ENCODE assay signal across 9 cellular contexts in genomic region chr5:119366537-119366874, GRCh38. TPM values are rescaled to one million over a fixed set of nuclear protein-coding genes. Genes with fewer than 3 reads are reported as not detected.
A peak's percentile ranks its signal among the peaks of the same experiment; 100 is the strongest.
DNase-seq lines count a peak whose midpoint lies in the region; ATAC-seq, FAIRE-seq and TF ChIP-seq lines count a peak whose summit lies in the region.
"Had no signal": no experiment of that assay in that cellular context is flagged by ENCODE, and none has a peak within 500 bp of the region (broad histone marks: within the 10 kb centered on the region; RNA-seq: fewer than 3 reads in every experiment).

No MANE protein-coding gene starts in this region.

- peak overlapping the region; percentile 12 to 83 (median 64) for H3K4me3 Mint-ChIP-seq in CD4-positive, alpha-beta memory T cell
- H3K4me3 Mint-ChIP-seq in glutamatergic neuron (ENCODE audit: unreplicated experiment) = no peak overlapping the region

- intact Hi-C loops in CD4-positive, alpha-beta memory T cell (cut with micrococcal nuclease) = no loop called here

- peak overlapping the region; percentile 62 for H3K27ac ChIP-seq in CD4-positive, alpha-beta memory T cell (ENCODE audit: low read depth, low read length)
- H3K27ac ChIP-seq in KOPT-K1 (ENCODE audit: low read depth, low read length, poor library complexity, severe bottlenecking) = peak overlapping the region; percentile 35
- peak overlapping the region; percentile 66 for H3K27ac ChIP-seq in keratinocyte (ENCODE audit: control insufficient read depth, insufficient read depth, low read length)

- no peaks in the 10 kb centered on the region for H3K27me3 Mint-ChIP-seq in CD4-positive, alpha-beta memory T cell
- H3K27me3 Mint-ChIP-seq in glutamatergic neuron (ENCODE audit: unreplicated experiment) = no peaks in the 10 kb centered on the region

- dilution Hi-C loops in keratinocyte (cut with MboI; ENCODE audit: extremely low pct_ligation_motif_present, low sequenced_read_pairs) = no loop called here

- H3K27ac Mint-ChIP-seq in CD4-positive, alpha-beta memory T cell = peak overlapping the region; percentile 69 to 90 (median 86)
- no peak overlapping the region for H3K27ac Mint-ChIP-seq in glutamatergic neuron (ENCODE audit: unreplicated experiment)

- H3K4me3 ChIP-seq in CD4-positive, alpha-beta memory T cell (ENCODE audit: low read length in 2 of 2) = peak overlapping the region in 1 of 2 donors; percentile 1
- H3K4me3 ChIP-seq in keratinocyte (ENCODE audit: control insufficient read depth in 2 of 3, extremely low read depth in 1 of 3, insufficient read depth in 2 of 3, low read depth in 1 of 3, low read length in 3 of 3) = no peak overlapping the region

- H3K36me3 Mint-ChIP-seq in CD4-positive, alpha-beta memory T cell = peaks cover 20 to 57% of the 10 kb centered on the region in 2 donors
- H3K36me3 Mint-ChIP-seq in glutamatergic neuron (ENCODE audit: unreplicated experiment) = peaks cover 5% of the 10 kb centered on the region

- no peaks in the 10 kb centered on the region for H3K27me3 ChIP-seq in CD4-positive, alpha-beta memory T cell (ENCODE audit: insufficient read depth, low read length)
- H3K27me3 ChIP-seq in keratinocyte (ENCODE audit: control insufficient read depth, extremely low read depth, insufficient read depth, low read length) = no peaks in the 10 kb centered on the region

- H3K4me2 ChIP-seq in keratinocyte (ENCODE audit: control insufficient read depth, extremely low read depth, insufficient read depth, low read depth, low read length) = no peak overlapping the region

- H3K9me3 ChIP-seq in CD4-positive, alpha-beta memory T cell (ENCODE audit: control insufficient read depth in 1 of 2, low read length in 2 of 2) = no peaks in the 10 kb centered on the region
- no peaks in the 10 kb centered on the region for H3K9me3 ChIP-seq in KOPT-K1 (ENCODE audit: insufficient read depth, low read length, poor library complexity, severe bottlenecking)
- no peaks in the 10 kb centered on the region for H3K9me3 ChIP-seq in keratinocyte (ENCODE audit: control insufficient read depth, low read depth, low read length)

- H3K9me3 Mint-ChIP-seq in CD4-positive, alpha-beta memory T cell = peaks cover 0 to 2% (median 0%) of the 10 kb centered on the region in 8 donors
- H3K9me3 Mint-ChIP-seq in glutamatergic neuron (ENCODE audit: unreplicated experiment) = no peaks in the 10 kb centered on the region

- no peaks in the 10 kb centered on the region for H4K20me1 ChIP-seq in keratinocyte (ENCODE audit: control insufficient read depth, extremely low read depth, insufficient read depth, low read length)

- H3K9me1 ChIP-seq in keratinocyte (ENCODE audit: control insufficient read depth, extremely low read depth, insufficient read depth, low read length) = peaks cover 2% of the 10 kb centered on the region

- no peak overlapping the region for H2AFZ ChIP-seq in keratinocyte (ENCODE audit: control insufficient read depth, low read length)

- CTCF ChIA-PET in CD4-positive, alpha-beta memory T cell (lab: Charles Lee; ENCODE audit: partially characterized antibody) = interaction anchor here (0.7 to 3.7 kb wide), 6 partner anchors 9 to 110 kb away, joined by 3 to 18 read pairs (median 3); no protein-coding TSS in a partner anchor

- ATAC-seq in GM19467 (IDR thresholded peaks at IDR 0.05; ENCODE audit: unreplicated experiment) (peak; percentile 35), HG03280 (IDR thresholded peaks at IDR 0.05; ENCODE audit: unreplicated experiment) (no peak)

- no peak for TF ChIP-seq CTCF in keratinocyte (optimal IDR thresholded peaks at IDR 0.05 in 1 of 3, IDR thresholded peaks at IDR 0.05 in 1 of 3, conservative IDR thresholded peaks at IDR 0.05 in 1 of 3; ENCODE audit: extremely low read depth in 1 of 3, insufficient read depth in 2 of 3, low read length in 3 of 3)
- TF ChIP-seq CTCF in glutamatergic neuron (IDR thresholded peaks at IDR 0.05; ENCODE audit: partially characterized antibody, unreplicated experiment) = no peak

- H3K9ac ChIP-seq in keratinocyte (ENCODE audit: control insufficient read depth, extremely low read depth, insufficient read depth, low read length) = no peak overlapping the region

- H3K4me1 Mint-ChIP-seq in CD4-positive, alpha-beta memory T cell = peaks cover 78 to 97% (median 88%) of the 10 kb centered on the region in 4 donors
- H3K4me1 Mint-ChIP-seq in glutamatergic neuron (ENCODE audit: low read depth, unreplicated experiment) = no peaks in the 10 kb centered on the region

- no peak for FAIRE-seq in keratinocyte (lab: Jason Lieb, UNC)
- FAIRE-seq: HTR-8/SVneo had no signal

- POLR2A ChIA-PET in CD4-positive, alpha-beta memory T cell (lab: Charles Lee; ENCODE audit: partially characterized antibody) = interaction anchor here (0.6 to 23.0 kb wide), 10 partner anchors 11 to 377 kb away, joined by 3 to 727 read pairs (median 4); partner anchors contain the start of genes DMXL1 and TNFAIP8

- DNase-seq in CD4-positive, alpha-beta memory T cell = peak in 2 of 5 donors; percentile 14 to 67
- DNase-seq in keratinocyte (ENCODE audit: low read depth, low spot score) (no peak), glutamatergic neuron (no peak), anterior cingulate cortex (lab: John Stamatoyannopoulos, UW) (no peak), NCI-H1436 (lab: John Stamatoyannopoulos, UW) (no peak)

- peaks cover 4% of the 10 kb centered on the region for H3K79me2 ChIP-seq in keratinocyte (ENCODE audit: control insufficient read depth, insufficient read depth, low read length)

- peaks cover 98% of the 10 kb centered on the region for H3K4me1 ChIP-seq in CD4-positive, alpha-beta memory T cell (ENCODE audit: insufficient read depth, low read length)
- H3K4me1 ChIP-seq in keratinocyte (ENCODE audit: control insufficient read depth, extremely low read depth, insufficient read depth, low read length) = peaks cover 57% of the 10 kb centered on the region

- no peaks in the 10 kb centered on the region for H3K36me3 ChIP-seq in CD4-positive, alpha-beta memory T cell (ENCODE audit: insufficient read depth, low read length)
- peaks cover 41% of the 10 kb centered on the region; the same call in 1 of the 2 replicates for H3K36me3 ChIP-seq in KOPT-K1 (ENCODE audit: insufficient read depth, low read length)
- no peaks in the 10 kb centered on the region for H3K36me3 ChIP-seq in keratinocyte (ENCODE audit: control insufficient read depth in 2 of 2, extremely low read depth in 1 of 2, insufficient read depth in 2 of 2, low read length in 2 of 2)

RNA-seq across cellular contexts. Expression of gene TNFAIP8, which starts 10.7 kb away (rescaled TPM):
- total RNA-seq in CD4-positive, alpha-beta memory T cell = 100 to 1,000 TPM; 167 to 176 TPM
- 100 to 1,000 TPM; 277 to 423 TPM for polyA plus RNA-seq in CD4-positive, alpha-beta memory T cell
- 12.5 to 20.8 TPM (median 15.6 TPM) in 3 replicates for polyA plus RNA-seq in keratinocyte
- 35.7 TPM for polyA plus RNA-seq in keratinocyte (2011; ENCODE audit: low read depth)
- polyA plus RNA-seq in keratinocyte (2011; cell fraction: cytosol; rRNA removed) = 9.4 and 14.7 TPM in 2 replicates
- 12.1 and 15.3 TPM in 2 replicates for polyA plus RNA-seq in keratinocyte (2011; cell fraction: nucleus; rRNA removed)
- 10.3 and 27.0 TPM in 2 replicates for polyA plus RNA-seq in keratinocyte (2012; ENCODE audit: low replicate concordance)
- 0.23 to 15.2 TPM (median 7.0 TPM) in 3 replicates for polyA minus RNA-seq in keratinocyte
- 9.6 TPM for polyA minus RNA-seq in keratinocyte (2011; cell fraction: cytosol; rRNA and poly(A)+ RNA removed)
- polyA minus RNA-seq in keratinocyte (2011; cell fraction: nucleus; rRNA and poly(A)+ RNA removed) = 7.2 and 13.7 TPM in 2 replicates
- total RNA-seq in glutamatergic neuron (ENCODE audit: unreplicated experiment) = 2.5 TPM

Comparison
In these comparisons a context has a peak if more than half of its experiments do, and no peak if none do; other contexts are left out.
1. RNA of gene TNFAIP8, which starts 10.7 kb away (total RNA-seq): 167 to 176 TPM in CD4-positive, alpha-beta memory T cell; 2.5 TPM in glutamatergic neuron (single experiment); every median in the first group is over 10 times any median in the second.
2. Peak in every context shown above with its lines, with median percentiles within 50 percentile points of each other: H3K27ac ChIP-seq.